In genomic region chr1:221868894-221869293, GRCh38 we compare ENCODE assay signal across 14 cellular contexts.
DNase-seq lines count a peak whose midpoint lies in the region; ATAC-seq and TF ChIP-seq lines count a peak whose summit lies in the region.
"Had no signal": no experiment of that assay in that cellular context is flagged by ENCODE, and none has a peak within 500 bp of the region (broad histone marks: within the 10 kb centered on the region; RNA-seq: fewer than 3 reads in every experiment).

No MANE protein-coding gene starts in this region.

- H3K4me1 ChIP-seq in osteoblast (ENCODE audit: insufficient read depth, low read length), result peaks cover 21% of the 10 kb centered on the region

- no peaks in the 10 kb centered on the region for H3K4me1 Mint-ChIP-seq in natural killer cell

- no peaks in the 10 kb centered on the region for H3K9me3 ChIP-seq in osteoblast (ENCODE audit: low read depth, low read length)

- TF ChIP-seq CTCF in cardiac fibroblast (IDR thresholded peaks at IDR 0.05; ENCODE audit: low read depth, low read length) (no peak), osteoblast (IDR thresholded peaks at IDR 0.05; ENCODE audit: extremely low read depth, low read depth, low read length) (no peak), natural killer cell (IDR thresholded peaks at IDR 0.05) (no peak)

- H3K4me3 ChIP-seq in cardiac fibroblast (replicated peaks in 1 of 2; ENCODE audit: low read depth in 2 of 2, low read length in 2 of 2) (no peak overlapping the region), osteoblast (ENCODE audit: insufficient read depth, low read length) (no peak overlapping the region)

- DNase-seq in EL (peak; percentile 88), NCI-H2081 treated with DMSO at 0.1 percent for 48 hours (lab: John Stamatoyannopoulos, UW) (peak; percentile 32), cardiac fibroblast (ENCODE audit: low read depth in 2 of 2) (peak; percentile 66 to 88), osteoblast (ENCODE audit: insufficient read length, low spot score, missing footprints) (peak; percentile 72), natural killer cell (no peak), DMS79 (lab: John Stamatoyannopoulos, UW) (no peak)
- DNase-seq: activated CD8-positive, alpha-beta T cell treated with anti-CD3 and anti-CD28 coated beads, Interleukin-2, amount 10 ng/mL, durations not matched to agents 7 days and 5 days; activated naive CD8-positive, alpha-beta T cell treated with anti-CD3 and anti-CD28 coated beads, Interleukin-2, amount 50 U/mL, for 24 hours; naive B cell; stimulated activated CD4-positive, alpha-beta T cell treated with anti-CD3 and anti-CD28 coated beads, Interleukin-12 subunit alpha, Interleukin-12 subunit beta, amount 100 ng/mL, for 4 hours; stimulated activated CD8-positive, alpha-beta memory T cell treated with anti-CD3 and anti-CD28 coated beads, Interleukin-4, amount 100 ng/mL, for 48 hours had no signal

- H3K27ac ChIP-seq in osteoblast (ENCODE audit: low read depth, low read length), result peak overlapping the region; percentile 29

- no peaks in the 10 kb centered on the region for H3K9me3 Mint-ChIP-seq in natural killer cell
- H3K9me3 Mint-ChIP-seq: activated naive CD8-positive, alpha-beta T cell treated with anti-CD3 and anti-CD28 coated beads, Interleukin-2, amount 50 U/mL, for 24 hours; T-helper 1 cell treated with Interleukin-12 subunit alpha and Interleukin-12 subunit beta and Interleukin-4 antibody, amounts not matched to agents 30 μg/mL and 1 μg/mL, for 36 hours had no signal

- H2AFZ ChIP-seq in osteoblast (ENCODE audit: low read length), result no peak overlapping the region

- H3K36me3 Mint-ChIP-seq in natural killer cell, result no peaks in the 10 kb centered on the region
- H3K36me3 Mint-ChIP-seq: naive B cell had no signal

- H3K4me3 Mint-ChIP-seq in natural killer cell, result no peak overlapping the region
- H3K4me3 Mint-ChIP-seq: activated CD8-positive, alpha-beta T cell treated with anti-CD3 and anti-CD28 coated beads, Interleukin-2, amount 10 ng/mL, durations not matched to agents 7 days and 5 days; activated naive CD8-positive, alpha-beta T cell treated with anti-CD3 and anti-CD28 coated beads, Interleukin-2, amount 50 U/mL, for 24 hours; naive B cell; T-helper 1 cell treated with Interleukin-12 subunit alpha and Interleukin-12 subunit beta and Interleukin-4 antibody, amounts not matched to agents 30 μg/mL and 1 μg/mL, for 36 hours had no signal

- peaks cover 0 to 2% of the 10 kb centered on the region in 2 donors for H3K27me3 Mint-ChIP-seq in natural killer cell (ENCODE audit: low read depth in 2 of 2)
- H3K27me3 Mint-ChIP-seq: naive B cell had no signal

- peak overlapping the region; percentile 51 for H3K4me2 ChIP-seq in osteoblast (ENCODE audit: insufficient read depth, low read length)

- H3K36me3 ChIP-seq in osteoblast (ENCODE audit: insufficient read depth, low read length), result no peaks in the 10 kb centered on the region

- H3K79me2 ChIP-seq in osteoblast (ENCODE audit: insufficient read depth, low read length), result no peaks in the 10 kb centered on the region

- ATAC-seq in HG02623 (IDR thresholded peaks at IDR 0.05; ENCODE audit: unreplicated experiment) (no peak), natural killer cell (no peak), GM19324 (IDR thresholded peaks at IDR 0.05; ENCODE audit: low FRiP score, unreplicated experiment) (no peak)
- ATAC-seq: activated CD8-positive, alpha-beta T cell treated with anti-CD3 and anti-CD28 coated beads, Interleukin-2, amount 10 ng/mL, durations not matched to agents 7 days and 5 days; activated naive CD8-positive, alpha-beta T cell treated with anti-CD3 and anti-CD28 coated beads, Interleukin-2, amount 50 U/mL, for 24 hours had no signal

- no peaks in the 10 kb centered on the region for H4K20me1 ChIP-seq in osteoblast (ENCODE audit: insufficient read depth, low read length)

- no peak overlapping the region for H3K27ac Mint-ChIP-seq in natural killer cell
- H3K27ac Mint-ChIP-seq: activated CD8-positive, alpha-beta T cell treated with anti-CD3 and anti-CD28 coated beads, Interleukin-2, amount 10 ng/mL, durations not matched to agents 7 days and 5 days; activated naive CD8-positive, alpha-beta T cell treated with anti-CD3 and anti-CD28 coated beads, Interleukin-2, amount 50 U/mL, for 24 hours; T-helper 1 cell treated with Interleukin-12 subunit alpha and Interleukin-12 subunit beta and Interleukin-4 antibody, amounts not matched to agents 30 μg/mL and 1 μg/mL, for 36 hours had no signal

- H3K27me3 ChIP-seq in osteoblast (ENCODE audit: insufficient read depth, low read length), result no peaks in the 10 kb centered on the region

- intact Hi-C loops in natural killer cell (cut with micrococcal nuclease), result no loop called here

Comparison
In these comparisons a context has a peak if more than half of its experiments do, and no peak if none do; other contexts are left out.
1. DNase-seq: peak in EL (single experiment), NCI-H2081 treated with DMSO at 0.1 percent for 48 hours (single experiment), cardiac fibroblast (2 of 2) and osteoblast (single experiment); none in natural killer cell (single experiment) and DMS79 (single experiment).